Comparison of ENCODE assay signal across 2 cellular contexts in genomic region chr22:43333978-43334377, GRCh38.
A peak's percentile ranks its signal among the peaks of the same experiment; 100 is the strongest.
TF ChIP-seq lines count a peak whose summit lies in the region.

No MANE protein-coding gene starts in this region.

TF ChIP-seq in HEK293, 187 proteins besides CTCF, POLR2A, EP300 and RAD21 (continued from another document):
- TF ChIP-seq ZNF335 (tag by site-specific recombination; conservative IDR thresholded peaks at IDR 0.05) = no peak
- peak; percentile 49; the same call in 1 of the 2 replicates for TF ChIP-seq ZBTB17 (tag by site-specific recombination; IDR thresholded peaks at IDR 0.05)

TF ChIP-seq in K562, 482 proteins besides CTCF, POLR2A, EP300 and RAD21 (continued from another document):
- no peak for TF ChIP-seq TCF7L2 (IDR thresholded peaks at IDR 0.05; ENCODE audit: low read depth, low read length)
